25 cellular contexts compared by ENCODE assay signal in genomic region chr7:150361807-150362621, GRCh38. TPM values are rescaled to one million over a fixed set of nuclear protein-coding genes. Genes with fewer than 3 reads are reported as not detected.
A peak's percentile ranks its signal among the peaks of the same experiment; 100 is the strongest.
DNase-seq lines count a peak whose midpoint lies in the region; ATAC-seq and TF ChIP-seq lines count a peak whose summit lies in the region.
"Had no signal": no experiment of that assay in that cellular context is flagged by ENCODE, and none has a peak within 500 bp of the region (broad histone marks: within the 10 kb centered on the region; RNA-seq: fewer than 3 reads in every experiment).

No MANE protein-coding gene starts in this region.

- 74 to 81% methylated on average over 18 of the region's 18 CpGs for WGBS in lower leg skin, 2 donors

- no peak for TF ChIP-seq CTCF in cardiac muscle cell (IDR thresholded peaks at IDR 0.05; ENCODE audit: low read depth, low read length)
- TF ChIP-seq CTCF in WTC11 (IDR thresholded peaks at IDR 0.05), result no peak
- TF ChIP-seq CTCF in upper lobe of right lung (IDR thresholded peaks at IDR 0.05), result no peak
- no peak for TF ChIP-seq CTCF in lower leg skin (IDR thresholded peaks at IDR 0.05)

- H3K36me3 ChIP-seq in cardiac muscle cell (no peaks in the 10 kb centered on the region), upper lobe of right lung (no peaks in the 10 kb centered on the region)
- H3K36me3 ChIP-seq: left ventricle myocardium inferior, vagina had no signal

- POLR2A ChIA-PET in WTC11 (lab: Charles Lee), result interaction anchor here (1.3 to 2.7 kb wide), 2 partner anchors 22 to 27 kb away, joined by 3 to 9 read pairs; no protein-coding TSS in a partner anchor

- H3K4me1 Mint-ChIP-seq in WTC11, result peaks cover 56% of the 10 kb centered on the region
- peaks cover 52 to 71% (median 67%) of the 10 kb centered on the region in 3 donors for H3K4me1 Mint-ChIP-seq in naive B cell
- peaks cover 23 to 31% of the 10 kb centered on the region in 2 donors for H3K4me1 Mint-ChIP-seq in effector memory CD8-positive, alpha-beta T cell (ENCODE audit: low read depth in 2 of 2)

- DNase-seq in cardiac muscle cell (ENCODE audit: low read depth in 1 of 2, low spot score in 1 of 2), result peak in 1 of 2 donors; percentile 67
- DNase-seq in Right ventricle myocardium inferior (ENCODE audit: missing footprints), result no peak
- peak; percentile 18 for DNase-seq in WTC11 (ENCODE audit: low spot score)
- DNase-seq in naive B cell, result no peak
- DNase-seq in upper lobe of right lung, result peak; percentile 8
- no peak for DNase-seq in effector memory CD8-positive, alpha-beta T cell
- DNase-seq in lower leg skin (ENCODE audit: low spot score in 2 of 2), result no peak
- no peak for DNase-seq in stimulated activated CD4-positive, alpha-beta T cell treated with anti-CD3 and anti-CD28 coated beads, Interleukin-2, amount 100 ng/mL, for 24 hours
- DNase-seq: activated CD4-positive, alpha-beta T cell treated with anti-CD3 and anti-CD28 coated beads, Interleukin-2, amount 10 ng/mL, durations not matched to agents 7 days and 5 days; activated gamma-delta T cell treated with Interleukin-2 at 50 U/mL for 16 hours; amniotic stem cell; CD4-positive, alpha-beta memory T cell; DMS53; effector memory CD4-positive, alpha-beta T cell; head of caudate nucleus; left ventricle myocardium inferior; MV-4-11; NCI-H187; RPMI8226; stimulated activated CD8-positive, alpha-beta memory T cell treated with anti-CD3 and anti-CD28 coated beads, Interleukin-4, amount 100 ng/mL, for 48 hours; SW 1271 had no signal

- no peaks in the 10 kb centered on the region; the same call in 1 of the 2 replicates for H3K9me3 Mint-ChIP-seq in WTC11
- no peaks in the 10 kb centered on the region for H3K9me3 Mint-ChIP-seq in naive B cell
- H3K9me3 Mint-ChIP-seq in effector memory CD8-positive, alpha-beta T cell, result no peaks in the 10 kb centered on the region
- H3K9me3 Mint-ChIP-seq: CD4-positive, alpha-beta memory T cell; central memory CD8-positive, alpha-beta T cell had no signal

- H3K27me3 ChIP-seq in cardiac muscle cell, result no peaks in the 10 kb centered on the region
- H3K27me3 ChIP-seq in upper lobe of right lung, result no peaks in the 10 kb centered on the region
- H3K27me3 ChIP-seq: vagina had no signal

- H3K27me3 Mint-ChIP-seq in WTC11 (ENCODE audit: low read depth), result no peaks in the 10 kb centered on the region; the same call in 1 of the 2 replicates
- no peaks in the 10 kb centered on the region for H3K27me3 Mint-ChIP-seq in naive B cell
- no peaks in the 10 kb centered on the region for H3K27me3 Mint-ChIP-seq in effector memory CD8-positive, alpha-beta T cell
- H3K27me3 Mint-ChIP-seq: activated CD4-positive, alpha-beta T cell treated with anti-CD3 and anti-CD28 coated beads, Interleukin-2, amount 10 ng/mL, durations not matched to agents 7 days and 5 days; CD4-positive, alpha-beta memory T cell; central memory CD8-positive, alpha-beta T cell had no signal

- H3K27ac ChIP-seq in cardiac muscle cell, result peak overlapping the region; percentile 98
- H3K27ac ChIP-seq in upper lobe of right lung, result no peak overlapping the region
- H3K27ac ChIP-seq: left ventricle myocardium inferior, vagina had no signal

- H3K4me3 Mint-ChIP-seq in WTC11 (no peak overlapping the region), naive B cell (peak overlapping the region in 4 of 8 donors; percentile 30 to 83 (median 56))
- H3K4me3 Mint-ChIP-seq in effector memory CD8-positive, alpha-beta T cell, result no peak overlapping the region
- H3K4me3 Mint-ChIP-seq: activated CD4-positive, alpha-beta T cell treated with anti-CD3 and anti-CD28 coated beads, Interleukin-2, amount 10 ng/mL, durations not matched to agents 7 days and 5 days; CD4-positive, alpha-beta memory T cell; central memory CD8-positive, alpha-beta T cell had no signal

- no peak for ATAC-seq in Right ventricle myocardium inferior
- peak; percentile 25 for ATAC-seq in WTC11
- no peak for ATAC-seq in naive B cell (ENCODE audit: low read depth in 2 of 2)
- no peak for ATAC-seq in upper lobe of right lung
- ATAC-seq in effector memory CD8-positive, alpha-beta T cell (replicated peaks), result no peak
- ATAC-seq: K562 had no signal

- H3K36me3 Mint-ChIP-seq in WTC11, result no peaks in the 10 kb centered on the region
- H3K36me3 Mint-ChIP-seq in naive B cell, result no peaks in the 10 kb centered on the region
- H3K36me3 Mint-ChIP-seq in effector memory CD8-positive, alpha-beta T cell (ENCODE audit: insufficient read depth), result peaks cover 8% of the 10 kb centered on the region
- H3K36me3 Mint-ChIP-seq: CD4-positive, alpha-beta memory T cell had no signal

- CTCF ChIA-PET in WTC11 (lab: Charles Lee), result interaction anchor here (0.9 to 1.7 kb wide), 9 partner anchors 10 to 27 kb away, joined by 3 to 7 read pairs (median 4); no protein-coding TSS in a partner anchor

- peak overlapping the region; percentile 6; the same call in 1 of the 2 replicates for H3K27ac Mint-ChIP-seq in WTC11
- H3K27ac Mint-ChIP-seq in naive B cell, result peak overlapping the region in 5 of 6 donors; percentile 35 to 84 (median 56)
- peak overlapping the region in 1 of 2 donors; percentile 61 for H3K27ac Mint-ChIP-seq in effector memory CD8-positive, alpha-beta T cell
- H3K27ac Mint-ChIP-seq: activated CD4-positive, alpha-beta T cell treated with anti-CD3 and anti-CD28 coated beads, Interleukin-2, amount 10 ng/mL, durations not matched to agents 7 days and 5 days had no signal

- H3K4me3 ChIP-seq in cardiac muscle cell (no peak overlapping the region), upper lobe of right lung (no peak overlapping the region), lower leg skin (ENCODE audit: low read depth, poor library complexity, severe bottlenecking) (no peak overlapping the region)
- H3K4me3 ChIP-seq: K562, left ventricle myocardium inferior, vagina had no signal

- H3K4me1 ChIP-seq in cardiac muscle cell (ENCODE audit: low read depth), result peaks cover 34% of the 10 kb centered on the region
- peaks cover 7% of the 10 kb centered on the region for H3K4me1 ChIP-seq in upper lobe of right lung

- TF ChIP-seq POLR2A in lower leg skin (IDR thresholded peaks at IDR 0.05), result no peak

- H3K9me3 ChIP-seq in cardiac muscle cell (ENCODE audit: low read depth) (no peaks in the 10 kb centered on the region), upper lobe of right lung (no peaks in the 10 kb centered on the region)
- H3K9me3 ChIP-seq: left ventricle myocardium inferior, vagina had no signal

- intact Hi-C loops in Right ventricle myocardium inferior (cut with DNase I), result no loop called here
- intact Hi-C loops in upper lobe of right lung (cut with DNase I), result no loop called here
- intact Hi-C loops in lower leg skin (cut with DNase I; ENCODE audit: low total_unique reads), result no loop called here

TF ChIP-seq in WTC11, 78 proteins besides CTCF, POLR2A, EP300 and RAD21 (continues in another document):
- no peak for TF ChIP-seq IRF2 (CRISPR knock-in tag; IDR thresholded peaks at IDR 0.05; ENCODE audit: borderline replicate concordance, low read depth)
- TF ChIP-seq HMGXB4 (CRISPR knock-in tag; IDR thresholded peaks at IDR 0.05), result no peak
- no peak for TF ChIP-seq ZNF138 (CRISPR knock-in tag; conservative IDR thresholded peaks at IDR 0.05)

RNA-seq across cellular contexts. Expression of gene REPIN1, which starts 6.6 kb away (rescaled TPM):
- total RNA-seq in cardiac muscle cell, result 222 and 270 TPM in 2 replicates
- polyA plus RNA-seq in cardiac muscle cell, result 185 and 224 TPM in 2 replicates
- total RNA-seq in Right ventricle myocardium inferior, result 111 TPM
- 105 to 130 TPM (median 112 TPM) in 3 replicates for total RNA-seq in WTC11 (2021)
- polyA plus RNA-seq in naive B cell (ENCODE audit: low read depth in 6 of 6), result 100 to 1,000 TPM in 1 of 6 donors, 10 to 100 TPM in 5; 46.3 to 115 (median 68.5) TPM
- 93.7 TPM for total RNA-seq in upper lobe of right lung
- total RNA-seq in lower leg skin, result 10 to 100 TPM; 47.8 to 71.4 (median 63.9) TPM

RNA-seq across cellular contexts. Expression of gene ZNF775, which starts 17.1 kb away (rescaled TPM):
- total RNA-seq in cardiac muscle cell (31.7 and 34.3 TPM in 2 replicates), Right ventricle myocardium inferior (3.3 TPM), WTC11 (2021) (24.1 to 26.6 TPM (median 25.4 TPM) in 3 replicates), upper lobe of right lung (4.4 TPM), lower leg skin (1 to 10 TPM; 1.4 to 3.8 (median 2.4) TPM)
- polyA plus RNA-seq in cardiac muscle cell (29.7 and 40.1 TPM in 2 replicates), naive B cell (ENCODE audit: low read depth in 6 of 6) (1 to 10 TPM; 1.4 to 8.9 (median 4.5) TPM)

RNA-seq across cellular contexts. Expression of gene RARRES2, which starts 20.6 kb away (rescaled TPM):
- 4.2 and 5.5 TPM in 2 replicates for total RNA-seq in cardiac muscle cell
- 5.7 and 8.3 TPM in 2 replicates for polyA plus RNA-seq in cardiac muscle cell
- 32.6 TPM for total RNA-seq in Right ventricle myocardium inferior
- 193 to 230 TPM (median 197 TPM) in 3 replicates for total RNA-seq in WTC11 (2021)
- polyA plus RNA-seq in naive B cell (ENCODE audit: low read depth in 6 of 6), result not detected
- 259 TPM for total RNA-seq in upper lobe of right lung
- 10 to 100 TPM in 3 of 4 donors, 1 to 10 TPM in 1; 9.8 to 30.0 (median 16.8) TPM for total RNA-seq in lower leg skin
- total RNA-seq: activated CD4-positive, alpha-beta T cell treated with anti-CD3 and anti-CD28 coated beads, Interleukin-2, amount 10 ng/mL, durations not matched to agents 7 days and 5 days; CD4-positive, alpha-beta memory T cell; NCI-H460 had no signal
- polyA plus RNA-seq: CD4-positive, alpha-beta memory T cell had no signal

RNA-seq across cellular contexts. Expression of gene ACTR3C, which starts 38.7 kb away (rescaled TPM):
- total RNA-seq in cardiac muscle cell (1.5 and 4.8 TPM in 2 replicates), Right ventricle myocardium inferior (5.7 TPM), WTC11 (2021) (0.96 to 1.5 TPM (median 1.4 TPM) in 3 replicates), upper lobe of right lung (20.1 TPM), lower leg skin (10 to 100 TPM in 2 of 4 donors, 1 to 10 TPM in 2; 5.5 to 12.3 (median 9.4) TPM)
- polyA plus RNA-seq in cardiac muscle cell (2.2 and 2.4 TPM in 2 replicates), naive B cell (ENCODE audit: low read depth in 6 of 6) (1 to 10 TPM in 5 of 6 donors, not detected in 1; 1.3 to 7.6 (median 6.2) TPM)
- total RNA-seq: NCI-H460 had no signal

RNA-seq across cellular contexts. Expression of gene LRRC61, which starts 38.9 kb away (rescaled TPM):
- total RNA-seq in cardiac muscle cell, result 34.0 and 34.5 TPM in 2 replicates
- polyA plus RNA-seq in cardiac muscle cell, result 30.0 and 31.4 TPM in 2 replicates
- 4.7 TPM for total RNA-seq in Right ventricle myocardium inferior
- 27.7 to 33.3 TPM (median 32.7 TPM) in 3 replicates for total RNA-seq in WTC11 (2021)
- polyA plus RNA-seq in naive B cell (ENCODE audit: low read depth in 6 of 6), result 10 to 100 TPM; 15.2 to 28.6 (median 25.4) TPM
- total RNA-seq in upper lobe of right lung, result 10.2 TPM
- total RNA-seq in lower leg skin, result 10 to 100 TPM; 16.6 to 26.0 (median 18.6) TPM

Comparison
In these comparisons a context has a peak if more than half of its experiments do, and no peak if none do; other contexts are left out.
1. DNase-seq: peak in WTC11 (single experiment) and upper lobe of right lung (single experiment); none in Right ventricle myocardium inferior (single experiment), naive B cell (single experiment), effector memory CD8-positive, alpha-beta T cell (0 of 3), lower leg skin (0 of 2) and stimulated activated CD4-positive, alpha-beta T cell treated with anti-CD3 and anti-CD28 coated beads, Interleukin-2, amount 100 ng/mL, for 24 hours (0 of 2).